In the genomic region with DNA sequence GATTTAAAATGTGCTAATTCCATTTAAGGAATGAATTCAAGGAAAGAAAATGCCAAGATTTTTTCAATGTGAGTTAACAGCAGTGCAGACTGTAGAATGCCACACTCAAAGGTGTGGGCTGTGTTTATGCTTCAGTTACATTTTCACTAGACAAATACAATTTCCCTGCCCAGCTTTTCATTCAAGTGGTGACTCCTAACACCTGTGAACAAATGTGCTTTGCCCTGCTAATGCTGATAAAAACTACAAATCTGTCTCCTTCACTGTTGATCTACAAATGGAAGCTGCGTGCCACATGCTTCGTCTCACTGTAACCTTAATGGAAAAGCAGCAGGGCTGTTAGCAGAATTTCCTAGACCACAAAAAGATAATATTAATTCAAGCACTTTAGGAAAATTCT, we compare ENCODE assay signal across 23 cellular contexts.
"Had no signal": no experiment of that assay in that cellular context is flagged by ENCODE, and none has a peak within 500 bp of the region (broad histone marks: within the 10 kb centered on the region; RNA-seq: fewer than 3 reads in every experiment).

No MANE protein-coding gene starts in this region.

- H3K4me3 ChIP-seq: dorsolateral prefrontal cortex, gastroesophageal sphincter, psoas muscle, right lobe of liver, spleen, tibial nerve, upper lobe of right lung, vagina had no signal

- H3K27me3 ChIP-seq: dorsolateral prefrontal cortex, gastroesophageal sphincter, right lobe of liver, spleen, tibial nerve, upper lobe of right lung, vagina had no signal

- H3K36me3 ChIP-seq: gastroesophageal sphincter, right lobe of liver, spleen, tibial nerve, upper lobe of right lung, vagina had no signal

- H3K9me3 ChIP-seq: gastroesophageal sphincter, psoas muscle, right lobe of liver, spleen, tibial nerve, upper lobe of right lung, vagina had no signal

- ATAC-seq: esophagus mucosa; gastroesophageal sphincter; left colon; naive thymus-derived CD4-positive, alpha-beta T cell; psoas muscle; right lobe of liver; stimulated activated memory B cell treated with anti-CD40 and anti-IgM and Interleukin-4, amounts not matched to agents 10 μg/mL and 1 μg/mL and 100 μg/mL, for 72 hours; upper lobe of right lung had no signal

- H3K4me1 ChIP-seq: gastroesophageal sphincter, psoas muscle, right lobe of liver, spleen, tibial nerve, upper lobe of right lung, vagina had no signal

- FAIRE-seq: endometrium, kidney had no signal

- DNase-seq: cortex of kidney; dorsolateral prefrontal cortex; effector CD8-positive, alpha-beta T cell; glutamatergic neuron; immature natural killer cell; kidney; left colon; naive thymus-derived CD4-positive, alpha-beta T cell; nephron progenitor cell; psoas muscle; retina; right lobe of liver; spleen; stimulated activated CD4-positive, alpha-beta T cell treated with anti-CD3 and anti-CD28 coated beads, Interleukin-15, amount 100 ng/mL, for 24 hours; stimulated activated CD4-positive, alpha-beta T cell treated with anti-CD3 and anti-CD28 coated beads, Interleukin-1b, Interleukin-23, amount 100 ng/mL, for 48 hours; stimulated activated CD4-positive, alpha-beta T cell treated with anti-CD3 and anti-CD28 coated beads, Interleukin-4, amount 100 ng/mL, for 24 hours; upper lobe of right lung had no signal

- H3K27ac ChIP-seq: dorsolateral prefrontal cortex, gastroesophageal sphincter, psoas muscle, right lobe of liver, spleen, tibial nerve, upper lobe of right lung, vagina had no signal
